In genomic region chr3:171715155-171715554, GRCh38 we compare ENCODE assay signal across 37 cellular contexts.
"Had no signal": no experiment of that assay in that cellular context is flagged by ENCODE, and none has a peak within 500 bp of the region (broad histone marks: within the 10 kb centered on the region; RNA-seq: fewer than 3 reads in every experiment).

No MANE protein-coding gene starts in this region.

- H3K27me3 ChIP-seq: adrenal gland, body of pancreas, brain microvascular endothelial cell, breast epithelium had no signal

- H3K27ac ChIP-seq: adrenal gland, body of pancreas, brain microvascular endothelial cell, breast epithelium, VCaP had no signal

- H3K36me3 Mint-ChIP-seq: activated CD4-positive, alpha-beta memory T cell treated with anti-CD3 and anti-CD28 coated beads for 36 hours; activated naive CD4-positive, alpha-beta T cell treated with anti-CD3 and anti-CD28 coated beads, Interleukin-2, amount 50 U/mL, for 72 hours; activated naive CD8-positive, alpha-beta T cell treated with anti-CD3 and anti-CD28 coated beads for 36 hours had no signal

- H3K27ac Mint-ChIP-seq: activated B cell treated with CpG ODN at 0.5 μM for 24 hours; activated CD4-positive, alpha-beta memory T cell treated with anti-CD3 and anti-CD28 coated beads for 36 hours; activated CD4-positive, alpha-beta T cell treated with anti-CD3 and anti-CD28 coated beads, Interleukin-2, amount 10 ng/mL, durations not matched to agents 24 days and 14 days; activated CD8-positive, alpha-beta T cell treated with anti-CD3 and anti-CD28 coated beads for 36 hours; activated naive CD4-positive, alpha-beta T cell treated with anti-CD3 and anti-CD28 coated beads for 36 hours; activated naive CD4-positive, alpha-beta T cell treated with anti-CD3 and anti-CD28 coated beads, Interleukin-2, amount 50 U/mL, for 72 hours; activated naive CD8-positive, alpha-beta T cell treated with anti-CD3 and anti-CD28 coated beads for 36 hours; activated T-cell treated with anti-CD3 and anti-CD28 coated beads, Interleukin-2, amount 50 U/mL, for 72 hours; activated T-helper 1 cell treated with anti-CD3 and anti-CD28 coated beads, Interleukin-12 subunit alpha, Interleukin-12 subunit beta, Interleukin-2, Interleukin-4 antibody, amounts not matched to agents 30 ng/mL and 10 ng/mL and 1 ng/mL, durations not matched to agents 14 hours and 24 hours and 36 hours; activated T-helper 17 cell treated with anti-CD3 and anti-CD28 coated beads, Interleukin-2, amount 50 U/mL, for 72 hours; T-helper 1 cell treated with Interleukin-12 subunit alpha and Interleukin-12 subunit beta and Interleukin-4 antibody, amounts not matched to agents 30 μg/mL and 1 μg/mL, for 36 hours; T-helper 2 cell treated with Interferon-gamma antibody and Interleukin-4, amounts not matched to agents 5 μg/mL and 100 μg/mL, for 36 hours had no signal

- ATAC-seq: activated CD8-positive, alpha-beta T cell treated with anti-CD3 and anti-CD28 coated beads for 36 hours; activated naive CD4-positive, alpha-beta T cell treated with anti-CD3 and anti-CD28 coated beads, Interleukin-2, amount 50 U/mL, for 72 hours; activated T-cell treated with anti-CD3 and anti-CD28 coated beads, Interleukin-2, amount 50 U/mL, for 4 hours; activated T-cell treated with anti-CD3 and anti-CD28 coated beads, Interleukin-2, amount 50 U/mL, for 72 hours; activated T-helper 17 cell treated with anti-CD3 and anti-CD28 coated beads, Interleukin-2, amount 50 U/mL, for 72 hours; body of pancreas had no signal

- H3K36me3 ChIP-seq: adrenal gland, breast epithelium had no signal

- H3K9me3 ChIP-seq: adrenal gland had no signal

- H3K4me3 ChIP-seq: adrenal gland, body of pancreas, breast epithelium had no signal

- H3K4me1 ChIP-seq: body of pancreas, breast epithelium had no signal

- H3K4me1 Mint-ChIP-seq: activated B cell treated with CpG ODN at 0.5 μM for 24 hours; activated CD4-positive, alpha-beta T cell treated with anti-CD3 and anti-CD28 coated beads, Interleukin-2, amount 10 ng/mL, durations not matched to agents 24 days and 14 days; activated T-helper 17 cell treated with anti-CD3 and anti-CD28 coated beads, Interleukin-2, amount 50 U/mL, for 72 hours had no signal

- H3K9me3 Mint-ChIP-seq: activated B cell treated with CpG ODN at 0.5 μM for 24 hours; T-helper 1 cell treated with Interleukin-12 subunit alpha and Interleukin-12 subunit beta and Interleukin-4 antibody, amounts not matched to agents 30 μg/mL and 1 μg/mL, for 36 hours had no signal

- FAIRE-seq: astrocyte, TTC549 had no signal

- DNase-seq: activated B cell treated with CpG ODN at 0.5 μM for 24 hours; activated CD4-positive, alpha-beta memory T cell treated with anti-CD3 and anti-CD28 coated beads for 36 hours; activated CD4-positive, alpha-beta T cell treated with anti-CD3 and anti-CD28 coated beads for 4 hours; activated CD4-positive, alpha-beta T cell treated with anti-CD3 and anti-CD28 coated beads, Interleukin-2, amount 10 ng/mL, durations not matched to agents 24 days and 14 days; activated CD4-positive, alpha-beta T cell treated with anti-CD3 and anti-CD28 coated beads, Interleukin-2, amount 50 U/mL, for 1 hour; activated CD4-positive, alpha-beta T cell treated with anti-CD3 and anti-CD28 coated beads, Interleukin-2, amount 50 U/mL, for 4 hours; activated CD4-positive, CD25-positive, alpha-beta regulatory T cell treated with anti-CD3 and anti-CD28 coated beads, Interleukin-2, amount 50 U/mL, for 72 hours; activated CD8-positive, alpha-beta memory T cell treated with anti-CD3 and anti-CD28 coated beads, Interleukin-2, amount 50 U/mL, for 4 hours; activated CD8-positive, alpha-beta T cell treated with anti-CD3 and anti-CD28 coated beads for 36 hours; activated effector memory CD4-positive, alpha-beta T cell treated with anti-CD3 and anti-CD28 coated beads, Interleukin-2, amount 50 U/mL, for 16 hours; activated gamma-delta T cell treated with Interleukin-2 at 50 U/mL for 16 hours; activated naive CD4-positive, alpha-beta T cell; activated naive CD4-positive, alpha-beta T cell treated with anti-CD3 and anti-CD28 coated beads for 36 hours; activated naive CD4-positive, alpha-beta T cell treated with anti-CD3 and anti-CD28 coated beads, Interleukin-2, amount 50 U/mL, for 16 hours; activated naive CD8-positive, alpha-beta T cell treated with anti-CD3 and anti-CD28 coated beads for 36 hours; activated T-cell treated with anti-CD3 and anti-CD28 coated beads for 4 hours; activated T-cell treated with anti-CD3 and anti-CD28 coated beads, Interleukin-2, amount 50 U/mL, for 1 hour; activated T-cell treated with anti-CD3 and anti-CD28 coated beads, Interleukin-2, amount 50 U/mL, for 4 hours; activated T-cell treated with anti-CD3 and anti-CD28 coated beads, Interleukin-2, amount 50 U/mL, for 72 hours; adrenal gland; amniotic stem cell; aorta; body of pancreas; brain microvascular endothelial cell; central memory CD4-positive, alpha-beta T cell; T-helper 1 cell; T-helper 2 cell; T-helper 9 cell had no signal

- H3K27me3 Mint-ChIP-seq: activated B cell treated with CpG ODN at 0.5 μM for 24 hours; activated naive CD8-positive, alpha-beta T cell treated with anti-CD3 and anti-CD28 coated beads for 36 hours; activated T-helper 17 cell treated with anti-CD3 and anti-CD28 coated beads, Interleukin-2, amount 50 U/mL, for 72 hours had no signal

- H3K4me3 Mint-ChIP-seq: activated B cell treated with CpG ODN at 0.5 μM for 24 hours; activated CD4-positive, alpha-beta memory T cell treated with anti-CD3 and anti-CD28 coated beads for 36 hours; activated CD4-positive, alpha-beta T cell treated with anti-CD3 and anti-CD28 coated beads, Interleukin-2, amount 10 ng/mL, durations not matched to agents 24 days and 14 days; activated CD8-positive, alpha-beta T cell treated with anti-CD3 and anti-CD28 coated beads for 36 hours; activated naive CD4-positive, alpha-beta T cell treated with anti-CD3 and anti-CD28 coated beads for 36 hours; activated naive CD8-positive, alpha-beta T cell treated with anti-CD3 and anti-CD28 coated beads for 36 hours; activated T-cell treated with anti-CD3 and anti-CD28 coated beads, Interleukin-2, amount 50 U/mL, for 4 hours; activated T-cell treated with anti-CD3 and anti-CD28 coated beads, Interleukin-2, amount 50 U/mL, for 72 hours; activated T-helper 1 cell treated with anti-CD3 and anti-CD28 coated beads, Interleukin-12 subunit alpha, Interleukin-12 subunit beta, Interleukin-2, Interleukin-4 antibody, amounts not matched to agents 30 ng/mL and 10 ng/mL and 1 ng/mL, durations not matched to agents 14 hours and 24 hours and 36 hours; activated T-helper 17 cell treated with anti-CD3 and anti-CD28 coated beads, Interleukin-2, amount 50 U/mL, for 72 hours; T-helper 1 cell treated with Interleukin-12 subunit alpha and Interleukin-12 subunit beta and Interleukin-4 antibody, amounts not matched to agents 30 μg/mL and 1 μg/mL, for 36 hours; T-helper 2 cell treated with Interferon-gamma antibody and Interleukin-4, amounts not matched to agents 5 μg/mL and 100 μg/mL, for 36 hours had no signal
